ENCODE assay signal across 28 cellular contexts in the genomic region with DNA sequence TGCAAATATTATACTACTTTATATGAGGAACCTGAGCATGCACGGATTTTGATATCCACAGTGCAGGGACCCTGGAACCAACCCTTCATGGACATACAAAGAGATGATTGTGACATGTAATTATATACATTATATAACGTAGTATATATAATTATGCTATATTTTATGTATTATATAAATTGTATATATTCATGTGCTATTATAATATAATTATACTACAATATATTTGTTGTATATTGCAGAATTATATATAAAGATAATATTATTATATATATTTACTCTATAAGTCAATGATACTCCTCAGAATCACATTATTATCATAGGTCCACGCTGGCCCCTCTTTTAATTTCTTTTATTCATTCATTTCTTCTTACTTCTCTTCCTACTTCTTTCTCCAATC.
"Had no signal": no experiment of that assay in that cellular context is flagged by ENCODE, and none has a peak within 500 bp of the region (broad histone marks: within the 10 kb centered on the region; RNA-seq: fewer than 3 reads in every experiment).

No MANE protein-coding gene starts in this region.

- H3K27ac Mint-ChIP-seq: activated CD4-positive, alpha-beta memory T cell treated with anti-CD3 and anti-CD28 coated beads, Interleukin-2, amount 10 ng/mL, durations not matched to agents 7 days and 5 days; activated CD4-positive, alpha-beta T cell treated with anti-CD3 and anti-CD28 coated beads, Interleukin-2, amount 10 ng/mL, durations not matched to agents 7 days and 5 days; activated naive CD4-positive, alpha-beta T cell treated with anti-CD3 and anti-CD28 coated beads, Interleukin-2, amount 10 ng/mL, durations not matched to agents 7 days and 5 days; activated naive CD4-positive, alpha-beta T cell treated with anti-CD3 and anti-CD28 coated beads, Interleukin-2, amount 50 U/mL, for 72 hours; activated naive CD8-positive, alpha-beta T cell treated with anti-CD3 and anti-CD28 coated beads, Interleukin-2, amount 10 ng/mL, durations not matched to agents 7 days and 5 days; activated T-cell treated with anti-CD3 and anti-CD28 coated beads, Interleukin-2, amount 50 U/mL, for 24 hours; activated T-cell treated with anti-CD3 and anti-CD28 coated beads, Interleukin-2, amount 50 U/mL, for 72 hours; brain; effector memory CD8-positive, alpha-beta T cell had no signal

- H3K36me3 Mint-ChIP-seq: activated naive CD4-positive, alpha-beta T cell treated with anti-CD3 and anti-CD28 coated beads, Interleukin-2, amount 10 ng/mL, durations not matched to agents 7 days and 5 days; activated naive CD4-positive, alpha-beta T cell treated with anti-CD3 and anti-CD28 coated beads, Interleukin-2, amount 50 U/mL, for 72 hours; activated naive CD8-positive, alpha-beta T cell treated with anti-CD3 and anti-CD28 coated beads, Interleukin-2, amount 10 ng/mL, durations not matched to agents 7 days and 5 days; brain had no signal

- DNase-seq: activated CD4-positive, alpha-beta memory T cell treated with anti-CD3 and anti-CD28 coated beads, Interleukin-2, amount 10 ng/mL, durations not matched to agents 7 days and 5 days; activated CD4-positive, alpha-beta T cell treated with anti-CD3 and anti-CD28 coated beads for 1 hour; activated CD4-positive, alpha-beta T cell treated with anti-CD3 and anti-CD28 coated beads for 4 hours; activated CD4-positive, alpha-beta T cell treated with anti-CD3 and anti-CD28 coated beads, Interleukin-2, amount 10 ng/mL, durations not matched to agents 7 days and 5 days; activated CD4-positive, alpha-beta T cell treated with anti-CD3 and anti-CD28 coated beads, Interleukin-2, amount 50 U/mL, for 4 hours; activated CD8-positive, alpha-beta memory T cell treated with anti-CD3 and anti-CD28 coated beads, Interleukin-2, amount 50 U/mL, for 48 hours; activated gamma-delta T cell; activated naive CD4-positive, alpha-beta T cell; activated naive CD4-positive, alpha-beta T cell treated with anti-CD3 and anti-CD28 coated beads, Interleukin-2, amount 10 ng/mL, durations not matched to agents 7 days and 5 days; activated naive CD8-positive, alpha-beta T cell treated with anti-CD3 and anti-CD28 coated beads, Interleukin-2, amount 10 ng/mL, durations not matched to agents 7 days and 5 days; activated T-cell treated with anti-CD3 and anti-CD28 coated beads for 4 hours; activated T-cell treated with anti-CD3 and anti-CD28 coated beads, Interleukin-2, amount 50 U/mL, for 24 hours; activated T-cell treated with anti-CD3 and anti-CD28 coated beads, Interleukin-2, amount 50 U/mL, for 72 hours; cortex of kidney; effector CD4-positive, alpha-beta T cell; effector memory CD8-positive, alpha-beta T cell; erythroblast; foreskin keratinocyte; gastrocnemius medialis; glutamatergic neuron; heart left ventricle; T-helper 2 cell had no signal

- H3K4me1 Mint-ChIP-seq: activated CD4-positive, alpha-beta memory T cell treated with anti-CD3 and anti-CD28 coated beads, Interleukin-2, amount 10 ng/mL, durations not matched to agents 7 days and 5 days; activated CD4-positive, alpha-beta T cell treated with anti-CD3 and anti-CD28 coated beads, Interleukin-2, amount 10 ng/mL, durations not matched to agents 7 days and 5 days; activated naive CD4-positive, alpha-beta T cell treated with anti-CD3 and anti-CD28 coated beads, Interleukin-2, amount 10 ng/mL, durations not matched to agents 7 days and 5 days; brain had no signal

- ATAC-seq: activated naive CD4-positive, alpha-beta T cell treated with anti-CD3 and anti-CD28 coated beads, Interleukin-2, amount 50 U/mL, for 72 hours; activated T-cell treated with anti-CD3 and anti-CD28 coated beads, Interleukin-2, amount 50 U/mL, for 72 hours; effector memory CD8-positive, alpha-beta T cell; gastrocnemius medialis; heart left ventricle had no signal

- H3K4me3 ChIP-seq: ascending aorta, esophagus muscularis mucosa, gastrocnemius medialis, heart left ventricle had no signal

- H3K4me1 ChIP-seq: ascending aorta, gastrocnemius medialis, heart left ventricle had no signal

- H3K9me3 ChIP-seq: ascending aorta, esophagus muscularis mucosa, gastrocnemius medialis, heart left ventricle had no signal

- H3K9me3 Mint-ChIP-seq: activated CD4-positive, alpha-beta memory T cell treated with anti-CD3 and anti-CD28 coated beads, Interleukin-2, amount 10 ng/mL, durations not matched to agents 7 days and 5 days; activated naive CD4-positive, alpha-beta T cell treated with anti-CD3 and anti-CD28 coated beads, Interleukin-2, amount 10 ng/mL, durations not matched to agents 7 days and 5 days; activated naive CD4-positive, alpha-beta T cell treated with anti-CD3 and anti-CD28 coated beads, Interleukin-2, amount 50 U/mL, for 72 hours; activated T-cell treated with anti-CD3 and anti-CD28 coated beads, Interleukin-2, amount 50 U/mL, for 24 hours; effector memory CD8-positive, alpha-beta T cell had no signal

- FAIRE-seq: bronchial epithelial cell, colon had no signal

- H3K27me3 Mint-ChIP-seq: activated naive CD4-positive, alpha-beta T cell treated with anti-CD3 and anti-CD28 coated beads, Interleukin-2, amount 10 ng/mL, durations not matched to agents 7 days and 5 days; activated naive CD8-positive, alpha-beta T cell treated with anti-CD3 and anti-CD28 coated beads, Interleukin-2, amount 10 ng/mL, durations not matched to agents 7 days and 5 days; activated T-cell treated with anti-CD3 and anti-CD28 coated beads, Interleukin-2, amount 50 U/mL, for 24 hours; brain; effector memory CD8-positive, alpha-beta T cell had no signal

- H3K27ac ChIP-seq: ascending aorta, esophagus muscularis mucosa, foreskin keratinocyte, gastrocnemius medialis, heart left ventricle had no signal

- H3K4me3 Mint-ChIP-seq: activated CD4-positive, alpha-beta memory T cell treated with anti-CD3 and anti-CD28 coated beads, Interleukin-2, amount 10 ng/mL, durations not matched to agents 7 days and 5 days; activated CD4-positive, alpha-beta T cell treated with anti-CD3 and anti-CD28 coated beads, Interleukin-2, amount 10 ng/mL, durations not matched to agents 7 days and 5 days; activated naive CD4-positive, alpha-beta T cell treated with anti-CD3 and anti-CD28 coated beads, Interleukin-2, amount 10 ng/mL, durations not matched to agents 7 days and 5 days; activated naive CD8-positive, alpha-beta T cell treated with anti-CD3 and anti-CD28 coated beads, Interleukin-2, amount 10 ng/mL, durations not matched to agents 7 days and 5 days; activated T-cell treated with anti-CD3 and anti-CD28 coated beads, Interleukin-2, amount 50 U/mL, for 24 hours; activated T-cell treated with anti-CD3 and anti-CD28 coated beads, Interleukin-2, amount 50 U/mL, for 72 hours; brain; effector memory CD8-positive, alpha-beta T cell had no signal
